ENCODE assay signal across 19 cellular contexts in the genomic region with DNA sequence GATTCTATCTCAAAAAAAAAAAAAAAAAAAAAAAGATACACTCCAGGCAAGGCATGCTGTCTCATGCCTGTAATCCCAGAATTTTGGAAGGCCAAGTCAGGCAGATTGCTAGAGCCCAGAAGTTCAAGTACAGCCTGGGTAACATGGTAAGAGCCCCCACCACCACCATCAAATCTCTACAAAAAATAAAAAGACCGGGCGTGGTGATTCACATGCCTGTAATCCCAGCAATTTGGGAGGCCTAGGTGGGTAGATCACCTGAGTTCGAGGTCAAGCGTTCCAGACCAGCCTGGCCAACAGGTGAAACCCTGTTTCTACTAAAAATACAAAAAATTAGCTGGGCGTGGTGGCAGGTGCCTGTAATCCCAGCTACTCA. TPM values are rescaled to one million over a fixed set of nuclear protein-coding genes. Genes with fewer than 3 reads are reported as not detected.
"Had no signal": no experiment of that assay in that cellular context is flagged by ENCODE, and none has a peak within 500 bp of the region (broad histone marks: within the 10 kb centered on the region; RNA-seq: fewer than 3 reads in every experiment).

No MANE protein-coding gene starts in this region.

- H3K27ac ChIP-seq: tibial nerve, uterus had no signal

- H3K27me3 ChIP-seq: dorsolateral prefrontal cortex, tibial nerve, uterus had no signal

- H3K36me3 ChIP-seq: tibial nerve, uterus had no signal

- H3K9me3 ChIP-seq: tibial nerve, uterus had no signal

- ATAC-seq: activated CD4-positive, CD25-positive, alpha-beta regulatory T cell treated with anti-CD3 and anti-CD28 coated beads, Interleukin-2, amount 50 U/mL, for 24 hours; activated CD8-positive, alpha-beta T cell treated with anti-CD3 and anti-CD28 coated beads, Interleukin-2, amount 10 ng/mL, durations not matched to agents 7 days and 5 days; activated naive CD8-positive, alpha-beta T cell treated with anti-CD3 and anti-CD28 coated beads, Interleukin-2, amount 50 U/mL, for 24 hours; stimulated activated naive CD8-positive, alpha-beta T cell treated with anti-CD3 and anti-CD28 coated beads, Interleukin-15, Interleukin-2, amounts not matched to agents 100 U/mL and 50 U/mL, for 24 hours had no signal

- FAIRE-seq: colon had no signal

- H3K27me3 Mint-ChIP-seq: activated CD4-positive, alpha-beta T cell treated with anti-CD3 and anti-CD28 coated beads, Interleukin-2, amount 10 ng/mL, durations not matched to agents 7 days and 5 days; activated naive CD4-positive, alpha-beta T cell treated with anti-CD3 and anti-CD28 coated beads, Interleukin-2, amount 10 ng/mL, durations not matched to agents 7 days and 5 days; activated naive CD8-positive, alpha-beta T cell treated with anti-CD3 and anti-CD28 coated beads, Interleukin-2, amount 50 U/mL, for 24 hours; activated T-cell treated with anti-CD3 and anti-CD28 coated beads, Interleukin-2, amount 50 U/mL, for 24 hours; progenitor cell of endocrine pancreas had no signal

- H3K4me3 ChIP-seq: tibial nerve, uterus had no signal

- H3K9me3 Mint-ChIP-seq: activated CD4-positive, alpha-beta T cell treated with anti-CD3 and anti-CD28 coated beads, Interleukin-2, amount 10 ng/mL, durations not matched to agents 7 days and 5 days; activated naive CD4-positive, alpha-beta T cell treated with anti-CD3 and anti-CD28 coated beads, Interleukin-2, amount 10 ng/mL, durations not matched to agents 7 days and 5 days; activated naive CD8-positive, alpha-beta T cell treated with anti-CD3 and anti-CD28 coated beads, Interleukin-2, amount 50 U/mL, for 24 hours; activated T-cell treated with anti-CD3 and anti-CD28 coated beads, Interleukin-2, amount 50 U/mL, for 24 hours; brain had no signal

- DNase-seq: activated CD4-positive, alpha-beta T cell treated with anti-CD3 and anti-CD28 coated beads, Interleukin-2, amount 10 ng/mL, durations not matched to agents 7 days and 5 days; activated CD8-positive, alpha-beta T cell treated with anti-CD3 and anti-CD28 coated beads, Interleukin-2, amount 10 ng/mL, durations not matched to agents 7 days and 5 days; activated effector memory CD4-positive, alpha-beta T cell treated with Interleukin-2 at 50 U/mL for 16 hours; activated naive CD4-positive, alpha-beta T cell treated with anti-CD3 and anti-CD28 coated beads, Interleukin-2, amount 10 ng/mL, durations not matched to agents 7 days and 5 days; activated naive CD8-positive, alpha-beta T cell treated with anti-CD3 and anti-CD28 coated beads, Interleukin-2, amount 50 U/mL, for 24 hours; activated T-cell treated with anti-CD3 and anti-CD28 coated beads, Interleukin-2, amount 50 U/mL, for 24 hours; caudate nucleus; dorsolateral prefrontal cortex; stimulated activated CD4-positive, alpha-beta T cell treated with anti-CD3 and anti-CD28 coated beads, Interleukin-12 subunit alpha, Interleukin-12 subunit beta, amount 100 ng/mL, for 4 hours; stimulated activated CD4-positive, alpha-beta T cell treated with anti-CD3 and anti-CD28 coated beads, Interleukin-2, amount 100 ng/mL, for 24 hours; T1000 had no signal

- H3K27ac Mint-ChIP-seq: activated CD4-positive, alpha-beta T cell treated with anti-CD3 and anti-CD28 coated beads, Interleukin-2, amount 10 ng/mL, durations not matched to agents 7 days and 5 days; progenitor cell of endocrine pancreas had no signal

RNA-seq across cellular contexts. Expression of a gene that starts 9.8 kb away (rescaled TPM):
- total RNA-seq: mononuclear cell had no signal
